In the genomic region with DNA sequence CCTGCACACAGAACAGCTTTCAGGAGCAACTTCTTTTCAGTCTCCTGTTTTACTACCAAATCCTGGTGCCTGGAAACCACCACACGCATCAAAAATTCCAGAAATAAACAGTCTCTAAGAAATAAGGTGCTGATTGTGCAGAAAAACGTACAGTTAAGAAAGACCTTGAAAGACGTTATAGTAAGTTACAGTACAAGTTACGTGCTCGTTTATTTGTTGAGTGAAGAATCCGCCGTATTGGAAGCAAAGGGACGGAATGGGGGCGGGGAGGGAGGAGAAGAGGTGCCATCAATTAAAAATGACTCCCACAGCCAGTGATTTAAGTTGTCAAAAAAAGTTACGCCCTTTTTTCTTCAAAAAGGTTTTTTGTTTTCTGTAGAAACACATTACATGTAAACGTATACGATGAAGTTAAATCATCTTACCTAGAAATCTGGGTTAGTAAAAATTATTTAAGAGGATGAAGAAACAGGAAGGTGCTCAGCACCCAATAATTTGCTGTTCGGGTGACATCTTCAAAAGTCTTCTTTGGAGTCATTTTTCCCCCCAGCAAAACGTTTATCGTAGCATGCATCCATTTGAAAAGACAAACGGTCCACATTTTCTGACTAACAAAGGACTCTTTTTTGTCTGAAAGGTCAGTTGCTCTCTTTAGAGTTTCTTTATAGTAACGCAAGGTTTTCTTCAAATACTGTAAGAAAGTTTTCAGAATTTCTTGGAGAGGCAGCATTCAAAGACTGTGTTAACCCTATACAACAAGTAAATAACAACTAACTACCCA, we compare ENCODE assay signal across 8 cellular contexts. TPM values are rescaled to one million over a fixed set of nuclear protein-coding genes. Genes with fewer than 3 reads are reported as not detected.
A peak's percentile ranks its signal among the peaks of the same experiment; 100 is the strongest.
DNase-seq lines count a peak whose midpoint lies in the region; ATAC-seq and TF ChIP-seq lines count a peak whose summit lies in the region.

No MANE protein-coding gene starts in this region.

- no peaks in the 10 kb centered on the region for H3K36me3 ChIP-seq in cardiac muscle cell
- H3K36me3 ChIP-seq in upper lobe of right lung: no peaks in the 10 kb centered on the region

- H3K4me1 ChIP-seq in cardiac muscle cell (ENCODE audit: low read depth) (peaks cover 57% of the 10 kb centered on the region), upper lobe of right lung (peaks cover 12% of the 10 kb centered on the region)

- no peak for ATAC-seq in left cardiac atrium
- no peak for ATAC-seq in memory B cell (ENCODE audit: low read depth)
- no peak for ATAC-seq in upper lobe of right lung
- ATAC-seq in HG03439 (IDR thresholded peaks at IDR 0.05; ENCODE audit: unreplicated experiment): no peak
- no peak for ATAC-seq in GM18511 (IDR thresholded peaks at IDR 0.05; ENCODE audit: unreplicated experiment)

- DNase-seq in cardiac muscle cell (ENCODE audit: low read depth in 1 of 2, low spot score in 1 of 2): peak in 1 of 2 donors; percentile 39
- no peak for DNase-seq in left cardiac atrium
- DNase-seq in memory B cell (ENCODE audit: low spot score in 2 of 2): no peak
- DNase-seq in upper lobe of right lung: no peak
- DNase-seq in GF-D8 (lab: John Stamatoyannopoulos, UW): no peak

- H3K36me3 Mint-ChIP-seq in brain: no peaks in the 10 kb centered on the region
- no peaks in the 10 kb centered on the region for H3K36me3 Mint-ChIP-seq in memory B cell

- peaks cover 59% of the 10 kb centered on the region for H3K27me3 Mint-ChIP-seq in brain
- H3K27me3 Mint-ChIP-seq in memory B cell: peaks cover 4% of the 10 kb centered on the region

- H3K27me3 ChIP-seq in cardiac muscle cell (no peaks in the 10 kb centered on the region), upper lobe of right lung (peaks cover 5% of the 10 kb centered on the region)

- H3K4me1 Mint-ChIP-seq in brain (peaks cover 33% of the 10 kb centered on the region), memory B cell (peaks cover 11% of the 10 kb centered on the region)

- TF ChIP-seq CTCF in cardiac muscle cell (IDR thresholded peaks at IDR 0.05; ENCODE audit: low read depth, low read length) (no peak), brain (conservative IDR thresholded peaks at IDR 0.05) (no peak), upper lobe of right lung (IDR thresholded peaks at IDR 0.05) (no peak)

- intact Hi-C loops in left cardiac atrium (cut with DNase I) (loop anchor here in 1 of 2 donors (10.0 kb wide), 1 partner anchor 69 kb away; no protein-coding TSS in a partner anchor), upper lobe of right lung (cut with DNase I) (no loop called here)

- H3K27ac Mint-ChIP-seq in brain (peak overlapping the region in 3 of 5 experiments; percentile 76 to 97 (median 85)), memory B cell (no peak overlapping the region)

- H3K9me3 ChIP-seq in cardiac muscle cell (ENCODE audit: low read depth) (no peaks in the 10 kb centered on the region), upper lobe of right lung (no peaks in the 10 kb centered on the region)

- H3K4me3 ChIP-seq in cardiac muscle cell (peak overlapping the region; percentile 83), upper lobe of right lung (peak overlapping the region; percentile 68)

- H3K4me3 Mint-ChIP-seq in brain (peak overlapping the region; percentile 90 to 93 (median 90)), memory B cell (peak overlapping the region; percentile 96)

- H3K27ac ChIP-seq in cardiac muscle cell: peak overlapping the region; percentile 82
- peak overlapping the region; percentile 92 for H3K27ac ChIP-seq in upper lobe of right lung

- H3K9me3 Mint-ChIP-seq in brain (no peaks in the 10 kb centered on the region), memory B cell (no peaks in the 10 kb centered on the region)

RNA-seq across cellular contexts. Expression of a gene that starts 0.8 kb away (rescaled TPM):
- 58.7 and 127 TPM in 2 replicates for total RNA-seq in cardiac muscle cell
- polyA plus RNA-seq in cardiac muscle cell: 155 and 297 TPM in 2 replicates
- total RNA-seq in left cardiac atrium: 10 to 100 TPM; 28.2 to 37.6 TPM
- 2.5 TPM for polyA plus RNA-seq in brain (ENCODE audit: insufficient read depth, low read depth, low replicate concordance)
- total RNA-seq in upper lobe of right lung: 39.9 TPM
